ENCODE assay signal across 14 cellular contexts in genomic region chr9:120845255-120845654, GRCh38. TPM values are rescaled to one million over a fixed set of nuclear protein-coding genes. Genes with fewer than 3 reads are reported as not detected.
A peak's percentile ranks its signal among the peaks of the same experiment; 100 is the strongest.
DNase-seq lines count a peak whose midpoint lies in the region; ATAC-seq and TF ChIP-seq lines count a peak whose summit lies in the region.
"Had no signal": no experiment of that assay in that cellular context is flagged by ENCODE, and none has a peak within 500 bp of the region (broad histone marks: within the 10 kb centered on the region; RNA-seq: fewer than 3 reads in every experiment).

No MANE protein-coding gene starts in this region.

- peak; percentile 37 for DNase-seq in ELR (ENCODE audit: low read depth)
- DNase-seq in RKO (ENCODE audit: low spot score): peak; percentile 49
- peak; percentile 48 to 56 (median 55) for DNase-seq in stimulated activated CD4-positive, alpha-beta T cell treated with anti-CD3 and anti-CD28 coated beads, Interleukin-12 subunit alpha, Interleukin-12 subunit beta, amount 100 ng/mL, for 48 hours (ENCODE audit: low read depth in 2 of 3, low spot score in 1 of 3)
- DNase-seq in left colon: no peak
- no peak for DNase-seq in mucosa of descending colon
- DNase-seq in HuH-7.5 (ENCODE audit: low spot score): no peak
- no peak for DNase-seq in GF-D8 (lab: John Stamatoyannopoulos, UW)
- DNase-seq: endodermal cell, heart right ventricle, MM.1S, NCI-H524 had no signal

- H3K4me1 ChIP-seq in mucosa of descending colon (ENCODE audit: low read depth): peaks cover 5% of the 10 kb centered on the region

- peaks cover 14% of the 10 kb centered on the region for H3K36me3 Mint-ChIP-seq in activated naive CD8-positive, alpha-beta T cell

- H3K36me3 ChIP-seq in mucosa of descending colon (ENCODE audit: low read depth): peaks cover 3% of the 10 kb centered on the region
- H3K36me3 ChIP-seq: ascending aorta had no signal

- peak overlapping the region; percentile 99 for H3K27ac Mint-ChIP-seq in activated naive CD8-positive, alpha-beta T cell

- H3K27me3 Mint-ChIP-seq in activated naive CD8-positive, alpha-beta T cell: no peaks in the 10 kb centered on the region

- intact Hi-C loops in left colon (cut with DNase I, micrococcal nuclease) (no loop called here), mucosa of descending colon (cut with DNase I, micrococcal nuclease) (no loop called here)

- H3K4me3 Mint-ChIP-seq in activated naive CD8-positive, alpha-beta T cell: peak overlapping the region; percentile 95
- H3K4me3 Mint-ChIP-seq: CD14-positive monocyte, endodermal cell had no signal

- peaks cover 77% of the 10 kb centered on the region for H3K4me1 Mint-ChIP-seq in activated naive CD8-positive, alpha-beta T cell (ENCODE audit: low read depth)

- ATAC-seq in left colon (no peak), mucosa of descending colon (no peak)
- ATAC-seq: heart right ventricle had no signal

- no peak for TF ChIP-seq CTCF in mucosa of descending colon (IDR thresholded peaks at IDR 0.05)

- no peak overlapping the region for H3K4me3 ChIP-seq in mucosa of descending colon
- H3K4me3 ChIP-seq: ascending aorta, heart right ventricle had no signal

- no peaks in the 10 kb centered on the region for H3K9me3 Mint-ChIP-seq in activated naive CD8-positive, alpha-beta T cell (ENCODE audit: low read depth)

- no peaks in the 10 kb centered on the region for H3K9me3 ChIP-seq in mucosa of descending colon
- H3K9me3 ChIP-seq: ascending aorta had no signal

RNA-seq across cellular contexts. Expression of gene PSMD5, which starts 2.5 kb away (rescaled TPM):
- 10 to 100 TPM; 33.4 to 36.9 TPM for total RNA-seq in left colon
- 10 to 100 TPM; 30.1 to 46.9 (median 32.3) TPM for total RNA-seq in mucosa of descending colon

RNA-seq across cellular contexts. Expression of gene PHF19, which starts 31.7 kb away (rescaled TPM):
- total RNA-seq in left colon (10 to 100 TPM; 11.6 to 14.5 TPM), mucosa of descending colon (10 to 100 TPM in 2 of 3 donors, 1 to 10 TPM in 1; 9.8 to 33.6 (median 26.6) TPM)

RNA-seq across cellular contexts. Expression of gene FBXW2, which starts 52.0 kb away (rescaled TPM):
- total RNA-seq in left colon (10 to 100 TPM; 58.2 to 62.0 TPM), mucosa of descending colon (10 to 100 TPM; 62.1 to 67.5 (median 65.0) TPM)

Comparison
In these comparisons a context has a peak if more than half of its experiments do, and no peak if none do; other contexts are left out.
1. DNase-seq: peak in ELR (single experiment), RKO (single experiment) and stimulated activated CD4-positive, alpha-beta T cell treated with anti-CD3 and anti-CD28 coated beads, Interleukin-12 subunit alpha, Interleukin-12 subunit beta, amount 100 ng/mL, for 48 hours (3 of 3); none in left colon (0 of 2), mucosa of descending colon (0 of 3), HuH-7.5 (single experiment) and GF-D8 (single experiment).